In the genomic region with DNA sequence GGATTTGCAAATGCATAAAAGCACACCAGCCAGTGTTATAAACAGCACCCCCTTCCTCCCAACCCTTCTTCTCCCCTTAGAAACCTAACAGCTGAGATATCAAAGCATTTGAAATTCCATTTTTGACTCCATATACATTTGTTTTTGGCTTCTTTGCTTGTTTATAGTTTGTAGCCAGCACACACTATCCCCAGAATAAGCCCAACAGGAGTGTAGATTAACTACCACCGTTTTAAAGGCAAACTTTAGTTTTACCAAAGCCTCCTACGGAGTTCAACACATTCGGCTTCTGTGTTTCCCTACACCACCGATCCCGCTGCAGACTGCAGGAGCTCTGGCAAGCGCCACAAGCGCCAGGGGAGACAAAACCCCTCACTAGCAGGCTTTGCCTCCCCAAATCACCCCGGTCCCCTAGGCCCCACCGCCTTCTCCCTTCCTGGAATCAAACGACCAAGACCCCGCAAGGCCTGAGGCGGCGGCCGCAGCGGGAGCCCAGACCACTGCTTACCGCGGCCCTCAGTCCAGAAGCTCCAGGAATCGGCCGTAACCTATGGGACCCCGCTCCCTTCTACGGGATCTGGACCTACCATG, we compare ENCODE assay signal across 1 cellular context.
A peak's percentile ranks its signal among the peaks of the same experiment; 100 is the strongest.
TF ChIP-seq lines count a peak whose summit lies in the region.

No MANE protein-coding gene starts in this region.

TF ChIP-seq in HepG2, 621 proteins besides CTCF, POLR2A, EP300 and RAD21 (continued from another document and continues in another):
- peak; percentile 63; the same call in 1 of the 2 replicates for TF ChIP-seq ZNF343 (CRISPR knock-in tag; IDR thresholded peaks at IDR 0.05)
- TF ChIP-seq ELF4 (CRISPR knock-in tag; IDR thresholded peaks at IDR 0.05; ENCODE audit: borderline replicate concordance): 0 out of 2 replicates have a peak, but pooled peaks have one; percentile 1
- TF ChIP-seq ZFP36 (IDR thresholded peaks at IDR 0.05; ENCODE audit: borderline replicate concordance, low read depth, low read length, partially characterized antibody): no peak
- TF ChIP-seq ZSCAN29 (CRISPR knock-in tag; conservative IDR thresholded peaks at IDR 0.05): 0 out of 2 replicates have a peak, but pooled peaks have one; percentile 52
- TF ChIP-seq, protein P1, sequence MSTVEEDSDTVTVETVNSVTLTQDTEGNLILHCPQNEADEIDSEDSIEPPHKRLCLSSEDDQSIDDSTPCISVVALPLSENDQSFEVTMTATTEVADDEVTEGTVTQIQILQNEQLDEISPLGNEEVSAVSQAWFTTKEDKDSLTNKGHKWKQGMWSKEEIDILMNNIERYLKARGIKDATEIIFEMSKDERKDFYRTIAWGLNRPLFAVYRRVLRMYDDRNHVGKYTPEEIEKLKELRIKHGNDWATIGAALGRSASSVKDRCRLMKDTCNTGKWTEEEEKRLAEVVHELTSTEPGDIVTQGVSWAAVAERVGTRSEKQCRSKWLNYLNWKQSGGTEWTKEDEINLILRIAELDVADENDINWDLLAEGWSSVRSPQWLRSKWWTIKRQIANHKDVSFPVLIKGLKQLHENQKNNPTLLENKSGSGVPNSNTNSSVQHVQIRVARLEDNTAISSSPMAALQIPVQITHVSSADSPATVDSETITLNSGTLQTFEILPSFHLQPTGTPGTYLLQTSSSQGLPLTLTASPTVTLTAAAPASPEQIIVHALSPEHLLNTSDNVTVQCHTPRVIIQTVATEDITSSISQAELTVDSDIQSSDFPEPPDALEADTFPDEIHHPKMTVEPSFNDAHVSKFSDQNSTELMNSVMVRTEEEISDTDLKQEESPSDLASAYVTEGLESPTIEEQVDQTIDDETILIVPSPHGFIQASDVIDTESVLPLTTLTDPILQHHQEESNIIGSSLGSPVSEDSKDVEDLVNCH (CRISPR knock-in tag; IDR thresholded peaks at IDR 0.05): no peak; the same call in 1 of the 2 replicates
- TF ChIP-seq, protein P2, sequence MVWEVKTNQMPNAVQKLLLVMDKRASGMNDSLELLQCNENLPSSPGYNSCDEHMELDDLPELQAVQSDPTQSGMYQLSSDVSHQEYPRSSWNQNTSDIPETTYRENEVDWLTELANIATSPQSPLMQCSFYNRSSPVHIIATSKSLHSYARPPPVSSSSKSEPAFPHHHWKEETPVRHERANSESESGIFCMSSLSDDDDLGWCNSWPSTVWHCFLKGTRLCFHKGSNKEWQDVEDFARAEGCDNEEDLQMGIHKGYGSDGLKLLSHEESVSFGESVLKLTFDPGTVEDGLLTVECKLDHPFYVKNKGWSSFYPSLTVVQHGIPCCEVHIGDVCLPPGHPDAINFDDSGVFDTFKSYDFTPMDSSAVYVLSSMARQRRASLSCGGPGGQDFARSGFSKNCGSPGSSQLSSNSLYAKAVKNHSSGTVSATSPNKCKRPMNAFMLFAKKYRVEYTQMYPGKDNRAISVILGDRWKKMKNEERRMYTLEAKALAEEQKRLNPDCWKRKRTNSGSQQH (CRISPR knock-in tag; IDR thresholded peaks at IDR 0.05; ENCODE audit: low read depth): no peak
- TF ChIP-seq HNRNPK (IDR thresholded peaks at IDR 0.05; ENCODE audit: low read depth, low read length, poor library complexity, severe bottlenecking): no peak
- 0 out of 2 replicates have a peak, but pooled peaks have one; percentile 10 for TF ChIP-seq RARA (CRISPR knock-in tag; IDR thresholded peaks at IDR 0.05)
- no peak for TF ChIP-seq HMG20A (CRISPR knock-in tag; IDR thresholded peaks at IDR 0.05; ENCODE audit: borderline replicate concordance)
- TF ChIP-seq ZNF652 (CRISPR knock-in tag; IDR thresholded peaks at IDR 0.05; ENCODE audit: borderline replicate concordance, low read depth): no peak
- TF ChIP-seq RBAK (CRISPR knock-in tag; IDR thresholded peaks at IDR 0.05): no peak
- TF ChIP-seq ZNF891 (CRISPR knock-in tag; IDR thresholded peaks at IDR 0.05): peak; percentile 91; the same call in 1 of the 2 replicates
- no peak for TF ChIP-seq MTA3 (CRISPR knock-in tag; IDR thresholded peaks at IDR 0.05)
- no peak for TF ChIP-seq GZF1 (CRISPR knock-in tag; IDR thresholded peaks at IDR 0.05)
- TF ChIP-seq SIX4 (CRISPR knock-in tag; IDR thresholded peaks at IDR 0.05): no peak
- no peak for TF ChIP-seq ISX (CRISPR knock-in tag; conservative IDR thresholded peaks at IDR 0.05)
- TF ChIP-seq ZNF121 (CRISPR knock-in tag; IDR thresholded peaks at IDR 0.05): no peak
- TF ChIP-seq PAF1 (CRISPR knock-in tag; IDR thresholded peaks at IDR 0.05): no peak
- TF ChIP-seq, protein P3, sequence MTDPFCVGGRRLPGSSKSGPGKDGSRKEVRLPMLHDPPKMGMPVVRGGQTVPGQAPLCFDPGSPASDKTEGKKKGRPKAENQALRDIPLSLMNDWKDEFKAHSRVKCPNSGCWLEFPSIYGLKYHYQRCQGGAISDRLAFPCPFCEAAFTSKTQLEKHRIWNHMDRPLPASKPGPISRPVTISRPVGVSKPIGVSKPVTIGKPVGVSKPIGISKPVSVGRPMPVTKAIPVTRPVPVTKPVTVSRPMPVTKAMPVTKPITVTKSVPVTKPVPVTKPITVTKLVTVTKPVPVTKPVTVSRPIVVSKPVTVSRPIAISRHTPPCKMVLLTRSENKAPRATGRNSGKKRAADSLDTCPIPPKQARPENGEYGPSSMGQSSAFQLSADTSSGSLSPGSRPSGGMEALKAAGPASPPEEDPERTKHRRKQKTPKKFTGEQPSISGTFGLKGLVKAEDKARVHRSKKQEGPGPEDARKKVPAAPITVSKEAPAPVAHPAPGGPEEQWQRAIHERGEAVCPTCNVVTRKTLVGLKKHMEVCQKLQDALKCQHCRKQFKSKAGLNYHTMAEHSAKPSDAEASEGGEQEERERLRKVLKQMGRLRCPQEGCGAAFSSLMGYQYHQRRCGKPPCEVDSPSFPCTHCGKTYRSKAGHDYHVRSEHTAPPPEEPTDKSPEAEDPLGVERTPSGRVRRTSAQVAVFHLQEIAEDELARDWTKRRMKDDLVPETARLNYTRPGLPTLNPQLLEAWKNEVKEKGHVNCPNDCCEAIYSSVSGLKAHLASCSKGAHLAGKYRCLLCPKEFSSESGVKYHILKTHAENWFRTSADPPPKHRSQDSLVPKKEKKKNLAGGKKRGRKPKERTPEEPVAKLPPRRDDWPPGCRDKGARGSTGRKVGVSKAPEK (CRISPR knock-in tag; IDR thresholded peaks at IDR 0.05; ENCODE audit: borderline replicate concordance): no peak
- TF ChIP-seq ZNF235 (CRISPR knock-in tag; IDR thresholded peaks at IDR 0.05; ENCODE audit: borderline replicate concordance): 0 out of 2 replicates have a peak, but pooled peaks have one; percentile 54
- TF ChIP-seq ZNF326 (CRISPR knock-in tag; IDR thresholded peaks at IDR 0.05; ENCODE audit: borderline replicate concordance): no peak
- no peak for TF ChIP-seq ZNF264 (CRISPR knock-in tag; IDR thresholded peaks at IDR 0.05)
- TF ChIP-seq KAT2B (IDR thresholded peaks at IDR 0.05; ENCODE audit: borderline replicate concordance, low read depth, low read length): no peak
- 0 out of 2 replicates have a peak, but pooled peaks have one; percentile 27 for TF ChIP-seq ZNF468 (CRISPR knock-in tag; IDR thresholded peaks at IDR 0.05)
- TF ChIP-seq, protein P4, sequence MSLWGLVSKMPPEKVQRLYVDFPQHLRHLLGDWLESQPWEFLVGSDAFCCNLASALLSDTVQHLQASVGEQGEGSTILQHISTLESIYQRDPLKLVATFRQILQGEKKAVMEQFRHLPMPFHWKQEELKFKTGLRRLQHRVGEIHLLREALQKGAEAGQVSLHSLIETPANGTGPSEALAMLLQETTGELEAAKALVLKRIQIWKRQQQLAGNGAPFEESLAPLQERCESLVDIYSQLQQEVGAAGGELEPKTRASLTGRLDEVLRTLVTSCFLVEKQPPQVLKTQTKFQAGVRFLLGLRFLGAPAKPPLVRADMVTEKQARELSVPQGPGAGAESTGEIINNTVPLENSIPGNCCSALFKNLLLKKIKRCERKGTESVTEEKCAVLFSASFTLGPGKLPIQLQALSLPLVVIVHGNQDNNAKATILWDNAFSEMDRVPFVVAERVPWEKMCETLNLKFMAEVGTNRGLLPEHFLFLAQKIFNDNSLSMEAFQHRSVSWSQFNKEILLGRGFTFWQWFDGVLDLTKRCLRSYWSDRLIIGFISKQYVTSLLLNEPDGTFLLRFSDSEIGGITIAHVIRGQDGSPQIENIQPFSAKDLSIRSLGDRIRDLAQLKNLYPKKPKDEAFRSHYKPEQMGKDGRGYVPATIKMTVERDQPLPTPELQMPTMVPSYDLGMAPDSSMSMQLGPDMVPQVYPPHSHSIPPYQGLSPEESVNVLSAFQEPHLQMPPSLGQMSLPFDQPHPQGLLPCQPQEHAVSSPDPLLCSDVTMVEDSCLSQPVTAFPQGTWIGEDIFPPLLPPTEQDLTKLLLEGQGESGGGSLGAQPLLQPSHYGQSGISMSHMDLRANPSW (CRISPR knock-in tag; IDR thresholded peaks at IDR 0.05; ENCODE audit: borderline replicate concordance): no peak
- TF ChIP-seq, protein P5, sequence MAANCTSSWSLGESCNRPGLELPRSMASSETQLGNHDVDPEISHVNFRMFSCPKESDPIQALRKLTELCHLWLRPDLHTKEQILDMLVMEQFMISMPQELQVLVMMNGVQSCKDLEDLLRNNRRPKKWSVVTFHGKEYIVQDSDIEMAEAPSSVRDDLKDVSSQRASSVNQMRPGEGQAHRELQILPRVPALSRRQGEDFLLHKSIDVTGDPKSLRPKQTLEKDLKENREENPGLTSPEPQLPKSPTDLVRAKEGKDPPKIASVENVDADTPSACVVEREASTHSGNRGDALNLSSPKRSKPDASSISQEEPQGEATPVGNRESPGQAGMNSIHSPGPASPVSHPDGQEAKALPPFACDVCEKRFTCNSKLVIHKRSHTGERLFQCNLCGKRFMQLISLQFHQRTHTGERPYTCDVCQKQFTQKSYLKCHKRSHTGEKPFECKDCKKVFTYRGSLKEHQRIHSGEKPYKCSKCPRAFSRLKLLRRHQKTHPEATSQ (CRISPR knock-in tag; IDR thresholded peaks at IDR 0.05; ENCODE audit: borderline replicate concordance): 0 out of 2 replicates have a peak, but pooled peaks have one; percentile 1
- no peak for TF ChIP-seq ZNF234 (CRISPR knock-in tag; conservative IDR thresholded peaks at IDR 0.05)
- no peak for TF ChIP-seq ZNF792 (CRISPR knock-in tag; IDR thresholded peaks at IDR 0.05)
- no peak for TF ChIP-seq ZBTB7A (CRISPR knock-in tag; IDR thresholded peaks at IDR 0.05)
- 0 out of 2 replicates have a peak, but pooled peaks have one; percentile 11 for TF ChIP-seq SP140L (CRISPR knock-in tag; IDR thresholded peaks at IDR 0.05; ENCODE audit: borderline replicate concordance)
- TF ChIP-seq, protein P6, sequence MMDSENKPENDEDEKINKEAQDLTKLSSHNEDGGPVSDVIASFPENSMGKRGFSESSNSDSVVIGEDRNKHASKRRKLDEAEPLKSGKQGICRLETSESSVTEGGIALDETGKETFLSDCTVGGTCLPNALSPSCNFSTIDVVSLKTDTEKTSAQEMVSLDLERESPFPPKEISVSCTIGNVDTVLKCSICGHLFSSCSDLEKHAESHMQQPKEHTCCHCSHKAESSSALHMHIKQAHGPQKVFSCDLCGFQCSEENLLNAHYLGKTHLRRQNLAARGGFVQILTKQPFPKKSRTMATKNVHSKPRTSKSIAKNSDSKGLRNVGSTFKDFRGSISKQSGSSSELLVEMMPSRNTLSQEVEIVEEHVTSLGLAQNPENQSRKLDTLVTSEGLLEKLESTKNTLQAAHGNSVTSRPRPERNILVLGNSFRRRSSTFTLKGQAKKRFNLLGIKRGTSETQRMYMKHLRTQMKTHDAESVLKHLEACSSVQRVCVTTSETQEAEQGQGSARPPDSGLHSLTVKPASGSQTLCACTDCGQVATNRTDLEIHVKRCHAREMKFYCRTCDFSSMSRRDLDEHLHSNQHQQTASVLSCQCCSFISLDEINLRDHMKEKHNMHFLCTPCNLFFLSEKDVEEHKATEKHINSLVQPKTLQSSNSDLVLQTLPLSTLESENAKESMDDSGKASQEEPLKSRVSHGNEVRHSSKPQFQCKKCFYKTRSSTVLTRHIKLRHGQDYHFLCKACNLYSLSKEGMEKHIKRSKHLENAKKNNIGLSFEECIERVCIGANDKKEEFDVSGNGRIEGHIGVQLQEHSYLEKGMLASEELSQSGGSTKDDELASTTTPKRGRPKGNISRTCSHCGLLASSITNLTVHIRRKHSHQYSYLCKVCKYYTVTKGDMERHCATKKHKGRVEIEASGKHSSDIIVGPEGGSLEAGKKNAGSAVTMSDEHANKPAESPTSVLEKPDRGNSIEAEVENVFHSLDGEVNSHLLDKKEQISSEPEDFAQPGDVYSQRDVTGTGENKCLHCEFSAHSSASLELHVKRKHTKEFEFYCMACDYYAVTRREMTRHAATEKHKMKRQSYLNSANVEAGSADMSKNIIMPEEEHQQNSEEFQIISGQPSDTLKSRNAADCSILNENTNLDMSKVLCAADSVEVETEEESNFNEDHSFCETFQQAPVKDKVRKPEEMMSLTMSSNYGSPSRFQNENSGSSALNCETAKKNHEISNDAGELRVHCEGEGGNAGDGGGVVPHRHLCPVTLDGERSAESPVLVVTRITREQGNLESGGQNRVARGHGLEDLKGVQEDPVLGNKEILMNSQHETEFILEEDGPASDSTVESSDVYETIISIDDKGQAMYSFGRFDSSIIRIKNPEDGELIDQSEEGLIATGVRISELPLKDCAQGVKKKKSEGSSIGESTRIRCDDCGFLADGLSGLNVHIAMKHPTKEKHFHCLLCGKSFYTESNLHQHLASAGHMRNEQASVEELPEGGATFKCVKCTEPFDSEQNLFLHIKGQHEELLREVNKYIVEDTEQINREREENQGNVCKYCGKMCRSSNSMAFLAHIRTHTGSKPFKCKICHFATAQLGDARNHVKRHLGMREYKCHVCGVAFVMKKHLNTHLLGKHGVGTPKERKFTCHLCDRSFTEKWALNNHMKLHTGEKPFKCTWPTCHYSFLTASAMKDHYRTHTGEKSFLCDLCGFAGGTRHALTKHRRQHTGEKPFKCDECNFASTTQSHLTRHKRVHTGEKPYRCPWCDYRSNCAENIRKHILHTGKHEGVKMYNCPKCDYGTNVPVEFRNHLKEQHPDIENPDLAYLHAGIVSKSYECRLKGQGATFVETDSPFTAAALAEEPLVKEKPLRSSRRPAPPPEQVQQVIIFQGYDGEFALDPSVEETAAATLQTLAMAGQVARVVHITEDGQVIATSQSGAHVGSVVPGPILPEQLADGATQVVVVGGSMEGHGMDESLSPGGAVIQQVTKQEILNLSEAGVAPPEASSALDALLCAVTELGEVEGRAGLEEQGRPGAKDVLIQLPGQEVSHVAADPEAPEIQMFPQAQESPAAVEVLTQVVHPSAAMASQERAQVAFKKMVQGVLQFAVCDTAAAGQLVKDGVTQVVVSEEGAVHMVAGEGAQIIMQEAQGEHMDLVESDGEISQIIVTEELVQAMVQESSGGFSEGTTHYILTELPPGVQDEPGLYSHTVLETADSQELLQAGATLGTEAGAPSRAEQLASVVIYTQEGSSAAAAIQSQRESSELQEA (CRISPR knock-in tag; IDR thresholded peaks at IDR 0.05; ENCODE audit: not compliant biosample characterization): peak; percentile 65
- TF ChIP-seq HES4 (CRISPR knock-in tag; IDR thresholded peaks at IDR 0.05; ENCODE audit: borderline replicate concordance): peak; percentile 56; the same call in 1 of the 2 replicates
- peak; percentile 57; the same call in 1 of the 2 replicates for TF ChIP-seq ZNF101 (CRISPR knock-in tag; IDR thresholded peaks at IDR 0.05; ENCODE audit: borderline replicate concordance, low read depth)
- no peak for TF ChIP-seq PTBP1 (IDR thresholded peaks at IDR 0.05; ENCODE audit: low read depth, low read length, poor library complexity, severe bottlenecking)
- TF ChIP-seq, protein P7, sequence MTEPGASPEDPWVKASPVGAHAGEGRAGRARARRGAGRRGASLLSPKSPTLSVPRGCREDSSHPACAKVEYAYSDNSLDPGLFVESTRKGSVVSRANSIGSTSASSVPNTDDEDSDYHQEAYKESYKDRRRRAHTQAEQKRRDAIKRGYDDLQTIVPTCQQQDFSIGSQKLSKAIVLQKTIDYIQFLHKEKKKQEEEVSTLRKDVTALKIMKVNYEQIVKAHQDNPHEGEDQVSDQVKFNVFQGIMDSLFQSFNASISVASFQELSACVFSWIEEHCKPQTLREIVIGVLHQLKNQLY (CRISPR knock-in tag; IDR thresholded peaks at IDR 0.05): 0 out of 2 replicates have a peak, but pooled peaks have one; percentile 14
- no peak for TF ChIP-seq ZNF383 (CRISPR knock-in tag; IDR thresholded peaks at IDR 0.05; ENCODE audit: borderline replicate concordance)
- 0 out of 4 replicates have a peak, but pooled peaks of 1 of the 2 experiments have one; percentile 16 for TF ChIP-seq NR2F1 (CRISPR knock-in tag; IDR thresholded peaks at IDR 0.05)
- TF ChIP-seq PHB2 (IDR thresholded peaks at IDR 0.05; ENCODE audit: partially characterized antibody): no peak
